In genomic region chr11:78139422-78140391, GRCh38 we compare ENCODE assay signal across 8 cellular contexts. TPM values are rescaled to one million over a fixed set of nuclear protein-coding genes. Genes with fewer than 3 reads are reported as not detected.
DNase-seq lines count a peak whose midpoint lies in the region; ATAC-seq and TF ChIP-seq lines count a peak whose summit lies in the region.

Gene ALG8 (minus strand): TSS chr11:78139626. CDS start chr11:78139588, 38 bp downstream.

- peak within 1 kb of the TSS; percentile 98 for H3K4me3 Mint-ChIP-seq in type B pancreatic cell

- peak; percentile 93 for ATAC-seq in HG02763 (IDR thresholded peaks at IDR 0.05; ENCODE audit: unreplicated experiment)

- peaks cover 22% of the 10 kb centered on the region for H3K4me1 Mint-ChIP-seq in type B pancreatic cell (ENCODE audit: unreplicated experiment)

- no peaks in the 10 kb centered on the region for H3K9me3 Mint-ChIP-seq in type B pancreatic cell

- DNase-seq in GM12865 (ENCODE audit: low read depth) (peak; percentile 98), NCI-H1417 treated with DMSO at 0.1 percent for 48 hours (lab: John Stamatoyannopoulos, UW) (peak; percentile 93), SW480 (ENCODE audit: low spot score) (peak; percentile 91), adipocyte (ENCODE audit: low read depth) (peak; percentile 99), cardiac muscle cell (ENCODE audit: low read depth in 1 of 2, low spot score in 1 of 2) (peak; percentile 97 to 98), pons (ENCODE audit: low spot score) (peak; percentile 94), type B pancreatic cell (ENCODE audit: extremely low spot score, unreplicated experiment) (peak; percentile 96)

- H3K4me3 ChIP-seq in GM12865 (ENCODE audit: low read depth, low read length): peak within 1 kb of the TSS; percentile 76
- peak within 1 kb of the TSS; percentile 94 for H3K4me3 ChIP-seq in adipocyte (ENCODE audit: low read length)
- H3K4me3 ChIP-seq in cardiac muscle cell: peak within 1 kb of the TSS; percentile 76

- H3K36me3 ChIP-seq in adipocyte (ENCODE audit: control insufficient read depth, insufficient read depth, low read length, severe bottlenecking) (peaks cover 3% of the 10 kb centered on the region), cardiac muscle cell (no peaks in the 10 kb centered on the region)

- no peak for TF ChIP-seq CTCF in GM12865 (IDR thresholded peaks at IDR 0.05; ENCODE audit: insufficient read depth, low read depth, low read length, missing control alignments)
- TF ChIP-seq CTCF in cardiac muscle cell (IDR thresholded peaks at IDR 0.05; ENCODE audit: low read depth, low read length): no peak
- TF ChIP-seq CTCF in type B pancreatic cell (conservative IDR thresholded peaks at IDR 0.05): no peak

- peaks cover 16% of the 10 kb centered on the region for H3K4me1 ChIP-seq in adipocyte (ENCODE audit: control insufficient read depth, insufficient read depth, low read length)
- H3K4me1 ChIP-seq in cardiac muscle cell (ENCODE audit: low read depth): no peaks in the 10 kb centered on the region

- H3K9me3 ChIP-seq in adipocyte (ENCODE audit: control insufficient read depth, low read length): no peaks in the 10 kb centered on the region
- no peaks in the 10 kb centered on the region for H3K9me3 ChIP-seq in cardiac muscle cell (ENCODE audit: low read depth)

- H3K27ac ChIP-seq in cardiac muscle cell: peak within 1 kb of the TSS; percentile 86

- peak within 1 kb of the TSS; percentile 92 for H3K27ac Mint-ChIP-seq in type B pancreatic cell

- H3K27me3 ChIP-seq in adipocyte (replicated peaks; ENCODE audit: control insufficient read depth, insufficient read depth, low read length) (no peaks in the 10 kb centered on the region), cardiac muscle cell (no peaks in the 10 kb centered on the region)

- H3K9ac ChIP-seq in adipocyte (ENCODE audit: low read length): peak within 1 kb of the TSS; percentile 89

- peaks cover 30% of the 10 kb centered on the region for H3K36me3 Mint-ChIP-seq in type B pancreatic cell

- no peaks in the 10 kb centered on the region for H3K27me3 Mint-ChIP-seq in type B pancreatic cell

RNA-seq across cellular contexts. Expression of gene ALG8, which starts in this region (rescaled TPM):
- total RNA-seq in cardiac muscle cell: 25.9 and 38.4 TPM in 2 replicates
- polyA plus RNA-seq in cardiac muscle cell: 74.1 and 75.4 TPM in 2 replicates
- total RNA-seq in type B pancreatic cell (ENCODE audit: low replicate concordance): 45.2 and 71.8 TPM in 2 replicates

Comparison
In these comparisons a context has a peak if more than half of its experiments do, and no peak if none do; other contexts are left out.
1. Peak in every context shown above with its lines: DNase-seq, ATAC-seq, H3K4me3 ChIP-seq and H3K27ac ChIP-seq.